In the genomic region with DNA sequence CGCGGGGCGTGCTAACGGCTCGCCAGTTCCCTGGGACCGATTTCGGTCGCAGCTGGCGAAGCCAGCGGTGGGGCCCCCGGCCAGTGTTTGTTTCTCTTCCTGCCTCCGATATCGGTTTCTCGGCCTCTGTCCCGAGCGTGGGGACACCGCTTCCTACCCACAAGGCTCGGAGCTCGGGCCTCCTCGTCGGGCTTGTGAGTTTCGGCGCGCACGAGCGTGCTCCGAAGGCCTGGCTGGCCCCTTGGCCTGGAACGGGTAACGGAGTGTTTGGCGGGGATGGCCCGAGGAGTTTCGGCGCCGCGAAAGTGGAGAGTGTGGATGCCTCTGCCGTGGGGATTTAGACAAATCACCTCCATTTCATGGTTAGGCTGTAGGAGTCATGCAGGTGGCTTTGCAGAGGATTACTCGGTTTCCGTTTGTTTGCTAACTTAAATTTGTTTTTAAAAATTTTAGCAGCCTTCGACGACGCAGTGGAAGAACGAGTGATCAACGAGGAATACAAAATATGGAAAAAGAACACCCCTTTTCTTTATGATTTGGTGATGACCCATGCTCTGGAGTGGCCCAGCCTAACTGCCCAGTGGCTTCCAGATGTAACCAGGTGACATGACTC, we compare ENCODE assay signal across 1 cellular context.
TF ChIP-seq lines count a peak whose summit lies in the region.

No MANE protein-coding gene starts in this region.

TF ChIP-seq in K562, 482 proteins besides CTCF, POLR2A, EP300 and RAD21 (continued from another document and continues in another):
- TF ChIP-seq XRCC3 (IDR thresholded peaks at IDR 0.05) = no peak
- TF ChIP-seq FOXM1 (IDR thresholded peaks at IDR 0.05; ENCODE audit: low read depth) = no peak
- peak; percentile 66 for TF ChIP-seq FOXM1 (CRISPR knock-in tag; IDR thresholded peaks at IDR 0.05; ENCODE audit: low read depth)
- TF ChIP-seq SREBF2 (CRISPR knock-in tag; IDR thresholded peaks at IDR 0.05) = 0 out of 2 replicates have a peak, but pooled peaks have one; percentile 84
- TF ChIP-seq HNRNPH1 (optimal IDR thresholded peaks at IDR 0.05; ENCODE audit: low read depth, low read length) = no peak
- no peak for TF ChIP-seq CHD4 (IDR thresholded peaks at IDR 0.05; ENCODE audit: insufficient read depth, insufficient replicate concordance, low read depth, low read length, poor library complexity, severe bottlenecking)
- TF ChIP-seq ZNF311 (CRISPR knock-in tag; IDR thresholded peaks at IDR 0.05) = no peak
- TF ChIP-seq, protein P1, sequence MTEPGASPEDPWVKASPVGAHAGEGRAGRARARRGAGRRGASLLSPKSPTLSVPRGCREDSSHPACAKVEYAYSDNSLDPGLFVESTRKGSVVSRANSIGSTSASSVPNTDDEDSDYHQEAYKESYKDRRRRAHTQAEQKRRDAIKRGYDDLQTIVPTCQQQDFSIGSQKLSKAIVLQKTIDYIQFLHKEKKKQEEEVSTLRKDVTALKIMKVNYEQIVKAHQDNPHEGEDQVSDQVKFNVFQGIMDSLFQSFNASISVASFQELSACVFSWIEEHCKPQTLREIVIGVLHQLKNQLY (CRISPR knock-in tag; conservative IDR thresholded peaks at IDR 0.05) = 0 out of 4 replicates have a peak, but pooled peaks have one; percentile 16 to 63
- no peak for TF ChIP-seq SETDB1 (IDR thresholded peaks at IDR 0.05; ENCODE audit: low read length)
- no peak for TF ChIP-seq HMGN3 (IDR thresholded peaks at IDR 0.05; ENCODE audit: borderline replicate concordance, extremely low read depth, insufficient read length, low read depth, low read length)
- no peak; the same call in 1 of the 2 replicates for TF ChIP-seq NKRF (IDR thresholded peaks at IDR 0.05; ENCODE audit: borderline replicate concordance)
- no peak for TF ChIP-seq HLTF (IDR thresholded peaks at IDR 0.05)
- no peak for TF ChIP-seq ZC3H8 (IDR thresholded peaks at IDR 0.05)
- TF ChIP-seq PHB2 (IDR thresholded peaks at IDR 0.05; ENCODE audit: low read depth) = no peak
- TF ChIP-seq ZFP36 (IDR thresholded peaks at IDR 0.05; ENCODE audit: low read depth, low read length, partially characterized antibody) = no peak
- TF ChIP-seq CHD1 (IDR thresholded peaks at IDR 0.05; ENCODE audit: low read length) = peak; percentile 95
- TF ChIP-seq, protein P2, sequence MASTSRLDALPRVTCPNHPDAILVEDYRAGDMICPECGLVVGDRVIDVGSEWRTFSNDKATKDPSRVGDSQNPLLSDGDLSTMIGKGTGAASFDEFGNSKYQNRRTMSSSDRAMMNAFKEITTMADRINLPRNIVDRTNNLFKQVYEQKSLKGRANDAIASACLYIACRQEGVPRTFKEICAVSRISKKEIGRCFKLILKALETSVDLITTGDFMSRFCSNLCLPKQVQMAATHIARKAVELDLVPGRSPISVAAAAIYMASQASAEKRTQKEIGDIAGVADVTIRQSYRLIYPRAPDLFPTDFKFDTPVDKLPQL (IDR thresholded peaks at IDR 0.05; ENCODE audit: extremely low read depth, insufficient read length) = no peak
- TF ChIP-seq, protein P3, sequence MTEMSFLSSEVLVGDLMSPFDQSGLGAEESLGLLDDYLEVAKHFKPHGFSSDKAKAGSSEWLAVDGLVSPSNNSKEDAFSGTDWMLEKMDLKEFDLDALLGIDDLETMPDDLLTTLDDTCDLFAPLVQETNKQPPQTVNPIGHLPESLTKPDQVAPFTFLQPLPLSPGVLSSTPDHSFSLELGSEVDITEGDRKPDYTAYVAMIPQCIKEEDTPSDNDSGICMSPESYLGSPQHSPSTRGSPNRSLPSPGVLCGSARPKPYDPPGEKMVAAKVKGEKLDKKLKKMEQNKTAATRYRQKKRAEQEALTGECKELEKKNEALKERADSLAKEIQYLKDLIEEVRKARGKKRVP (CRISPR knock-in tag; IDR thresholded peaks at IDR 0.05) = peak; percentile 62; the same call in 1 of the 2 replicates
- TF ChIP-seq ZZZ3 (IDR thresholded peaks at IDR 0.05) = no peak; the same call in 1 of the 2 replicates
- TF ChIP-seq ZNF239 (CRISPR knock-in tag; IDR thresholded peaks at IDR 0.05) = no peak
- no peak for TF ChIP-seq C11orf30 (IDR thresholded peaks at IDR 0.05; ENCODE audit: low read depth)
- no peak for TF ChIP-seq RFX5 (IDR thresholded peaks at IDR 0.05; ENCODE audit: low read depth, low read length)
- TF ChIP-seq ETV1 (tag; conservative IDR thresholded peaks at IDR 0.05; ENCODE audit: low read depth) = no peak
- TF ChIP-seq RB1 (IDR thresholded peaks at IDR 0.05; ENCODE audit: low read depth) = no peak
- TF ChIP-seq EWSR1 (IDR thresholded peaks at IDR 0.05; ENCODE audit: borderline replicate concordance, low read depth, partially characterized antibody) = no peak
- TF ChIP-seq, protein P4, sequence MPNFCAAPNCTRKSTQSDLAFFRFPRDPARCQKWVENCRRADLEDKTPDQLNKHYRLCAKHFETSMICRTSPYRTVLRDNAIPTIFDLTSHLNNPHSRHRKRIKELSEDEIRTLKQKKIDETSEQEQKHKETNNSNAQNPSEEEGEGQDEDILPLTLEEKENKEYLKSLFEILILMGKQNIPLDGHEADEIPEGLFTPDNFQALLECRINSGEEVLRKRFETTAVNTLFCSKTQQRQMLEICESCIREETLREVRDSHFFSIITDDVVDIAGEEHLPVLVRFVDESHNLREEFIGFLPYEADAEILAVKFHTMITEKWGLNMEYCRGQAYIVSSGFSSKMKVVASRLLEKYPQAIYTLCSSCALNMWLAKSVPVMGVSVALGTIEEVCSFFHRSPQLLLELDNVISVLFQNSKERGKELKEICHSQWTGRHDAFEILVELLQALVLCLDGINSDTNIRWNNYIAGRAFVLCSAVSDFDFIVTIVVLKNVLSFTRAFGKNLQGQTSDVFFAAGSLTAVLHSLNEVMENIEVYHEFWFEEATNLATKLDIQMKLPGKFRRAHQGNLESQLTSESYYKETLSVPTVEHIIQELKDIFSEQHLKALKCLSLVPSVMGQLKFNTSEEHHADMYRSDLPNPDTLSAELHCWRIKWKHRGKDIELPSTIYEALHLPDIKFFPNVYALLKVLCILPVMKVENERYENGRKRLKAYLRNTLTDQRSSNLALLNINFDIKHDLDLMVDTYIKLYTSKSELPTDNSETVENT (CRISPR knock-in tag; IDR thresholded peaks at IDR 0.05) = no peak
- no peak for TF ChIP-seq SREBF1 (IDR thresholded peaks at IDR 0.05; ENCODE audit: borderline replicate concordance, low read depth, low read length)
- TF ChIP-seq NFIC (IDR thresholded peaks at IDR 0.05) = no peak
- TF ChIP-seq NFRKB (IDR thresholded peaks at IDR 0.05; ENCODE audit: low read depth) = peak; percentile 6; the same call in 1 of the 2 replicates
- no peak for TF ChIP-seq LARP7 (IDR thresholded peaks at IDR 0.05)
- TF ChIP-seq, protein P5, sequence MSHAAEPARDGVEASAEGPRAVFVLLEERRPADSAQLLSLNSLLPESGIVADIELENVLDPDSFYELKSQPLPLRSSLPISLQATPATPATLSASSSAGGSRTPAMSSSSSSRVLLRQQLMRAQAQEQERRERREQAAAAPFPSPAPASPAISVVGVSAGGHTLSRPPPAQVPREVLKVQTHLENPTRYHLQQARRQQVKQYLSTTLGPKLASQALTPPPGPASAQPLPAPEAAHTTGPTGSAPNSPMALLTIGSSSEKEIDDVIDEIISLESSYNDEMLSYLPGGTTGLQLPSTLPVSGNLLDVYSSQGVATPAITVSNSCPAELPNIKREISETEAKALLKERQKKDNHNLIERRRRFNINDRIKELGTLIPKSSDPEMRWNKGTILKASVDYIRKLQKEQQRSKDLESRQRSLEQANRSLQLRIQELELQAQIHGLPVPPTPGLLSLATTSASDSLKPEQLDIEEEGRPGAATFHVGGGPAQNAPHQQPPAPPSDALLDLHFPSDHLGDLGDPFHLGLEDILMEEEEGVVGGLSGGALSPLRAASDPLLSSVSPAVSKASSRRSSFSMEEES (CRISPR knock-in tag; IDR thresholded peaks at IDR 0.05) = no peak
- no peak for TF ChIP-seq NELFE (IDR thresholded peaks at IDR 0.05; ENCODE audit: insufficient read depth, insufficient read length)
- no peak for TF ChIP-seq LCOR (CRISPR knock-in tag; IDR thresholded peaks at IDR 0.05)
- TF ChIP-seq ILF3 (IDR thresholded peaks at IDR 0.05; ENCODE audit: borderline replicate concordance) = no peak
- no peak for TF ChIP-seq HES1 (IDR thresholded peaks at IDR 0.05; ENCODE audit: low read depth)
- TF ChIP-seq ZNF23 (CRISPR knock-in tag; IDR thresholded peaks at IDR 0.05) = no peak
- TF ChIP-seq SAP30 (IDR thresholded peaks at IDR 0.05; ENCODE audit: borderline replicate concordance, insufficient read depth, low read depth, low read length, poor library complexity, severe bottlenecking) = no peak
- no peak for TF ChIP-seq DNMT1 (IDR thresholded peaks at IDR 0.05)
- TF ChIP-seq CREM (IDR thresholded peaks at IDR 0.05; ENCODE audit: low read depth) = no peak
- peak; percentile 97; the same call in 1 of the 2 replicates for TF ChIP-seq NR1H2 (CRISPR knock-in tag; IDR thresholded peaks at IDR 0.05)
- TF ChIP-seq MYNN (IDR thresholded peaks at IDR 0.05) = no peak
- no peak for TF ChIP-seq MYNN (CRISPR knock-in tag; IDR thresholded peaks at IDR 0.05)
- TF ChIP-seq HMBOX1 (IDR thresholded peaks at IDR 0.05) = no peak
- TF ChIP-seq PML (IDR thresholded peaks at IDR 0.05; ENCODE audit: low read length) = no peak
- TF ChIP-seq CBFA2T3 (IDR thresholded peaks at IDR 0.05) = no peak
- TF ChIP-seq HNRNPK (IDR thresholded peaks at IDR 0.05; ENCODE audit: low read depth, low read length, poor library complexity, severe bottlenecking) = no peak
- 0 out of 2 replicates have a peak, but pooled peaks have one; percentile 76 for TF ChIP-seq ZNF76 (CRISPR knock-in tag; IDR thresholded peaks at IDR 0.05; ENCODE audit: borderline replicate concordance)
- TF ChIP-seq SFPQ (IDR thresholded peaks at IDR 0.05; ENCODE audit: low read depth, low read length) = no peak
- no peak for TF ChIP-seq PHTF2 (CRISPR knock-in tag; IDR thresholded peaks at IDR 0.05)
- no peak for TF ChIP-seq ZKSCAN3 (CRISPR knock-in tag; IDR thresholded peaks at IDR 0.05)
- no peak for TF ChIP-seq SNRNP70 (optimal IDR thresholded peaks at IDR 0.05; ENCODE audit: low read depth, low read length)
- no peak for TF ChIP-seq SAFB2 (IDR thresholded peaks at IDR 0.05; ENCODE audit: borderline replicate concordance, low read depth, low read length, severe bottlenecking)
- no peak for TF ChIP-seq ZNF24 (IDR thresholded peaks at IDR 0.05)
- TF ChIP-seq CTBP1 (IDR thresholded peaks at IDR 0.05; ENCODE audit: borderline replicate concordance) = no peak
- TF ChIP-seq ZNF217 (CRISPR knock-in tag; IDR thresholded peaks at IDR 0.05) = no peak; the same call in 1 of the 2 replicates
- TF ChIP-seq PCBP1 (IDR thresholded peaks at IDR 0.05; ENCODE audit: low read depth, low read length, poor library complexity, severe bottlenecking) = no peak
- TF ChIP-seq BCOR (IDR thresholded peaks at IDR 0.05) = no peak
- no peak for TF ChIP-seq L3MBTL2 (IDR thresholded peaks at IDR 0.05)
- no peak for TF ChIP-seq TARDBP (IDR thresholded peaks at IDR 0.05)
- no peak for TF ChIP-seq MCM7 (IDR thresholded peaks at IDR 0.05)
- TF ChIP-seq NUFIP1 (IDR thresholded peaks at IDR 0.05; ENCODE audit: partially characterized antibody) = no peak
- no peak for TF ChIP-seq RBM39 (optimal IDR thresholded peaks at IDR 0.05; ENCODE audit: low read depth, low read length)
- TF ChIP-seq GTF2E2 (tag; IDR thresholded peaks at IDR 0.05) = no peak; the same call in 1 of the 2 replicates
- TF ChIP-seq GATA2 (CRISPR knock-in tag; IDR thresholded peaks at IDR 0.05) = no peak; the same call in 1 of the 2 replicates
- 0 out of 3 replicates have a peak, but pooled peaks of 1 of the 2 experiments have one; percentile 2 for TF ChIP-seq CBX3 (IDR thresholded peaks at IDR 0.05; ENCODE audit: borderline replicate concordance in 1 of 2, low read length in 2 of 2)
- no peak for TF ChIP-seq ZNF551 (CRISPR knock-in tag; IDR thresholded peaks at IDR 0.05)
